ENCODE assay signal across 1 cellular context in the genomic region with DNA sequence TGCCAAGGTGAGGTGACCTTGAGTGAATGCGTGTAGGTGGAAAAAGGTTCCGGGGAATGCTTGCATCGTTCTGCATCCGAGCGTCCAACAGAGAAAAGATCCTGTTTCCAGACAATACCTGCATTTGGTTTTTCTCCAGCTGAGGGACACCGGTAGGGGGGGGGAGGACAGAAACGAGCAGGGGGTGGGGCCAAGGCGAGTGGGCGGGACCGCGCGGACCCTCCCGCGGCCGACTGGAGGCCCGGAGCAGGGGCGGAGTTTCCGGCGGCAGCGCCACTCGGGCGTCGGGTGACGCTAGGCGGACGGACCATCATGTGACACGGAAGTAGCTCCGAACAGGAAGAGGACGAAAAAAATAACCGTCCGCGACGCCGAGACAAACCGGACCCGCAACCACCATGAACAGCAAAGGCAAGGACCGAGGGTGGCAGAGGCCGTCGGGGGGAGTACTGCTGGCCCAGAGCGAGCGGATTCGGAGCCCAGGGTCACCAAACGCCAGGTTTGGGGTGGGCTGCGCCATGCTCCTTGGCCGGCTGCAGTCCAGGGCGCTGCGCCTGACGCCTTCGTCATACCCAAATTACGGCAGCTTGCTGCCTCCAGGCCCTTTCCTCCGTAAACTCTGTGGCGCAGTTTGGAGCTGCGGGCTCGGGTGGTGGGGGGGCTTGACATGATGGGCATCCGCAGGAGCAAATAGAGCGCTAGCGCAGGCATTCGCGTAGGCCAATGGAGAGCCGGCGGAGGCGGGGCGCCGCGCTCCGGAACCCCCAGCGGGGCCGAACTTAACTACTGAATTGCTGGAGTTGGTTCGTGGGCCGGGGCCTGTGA.
A peak's percentile ranks its signal among the peaks of the same experiment; 100 is the strongest.
TF ChIP-seq lines count a peak whose summit lies in the region.

A gene with protein sequence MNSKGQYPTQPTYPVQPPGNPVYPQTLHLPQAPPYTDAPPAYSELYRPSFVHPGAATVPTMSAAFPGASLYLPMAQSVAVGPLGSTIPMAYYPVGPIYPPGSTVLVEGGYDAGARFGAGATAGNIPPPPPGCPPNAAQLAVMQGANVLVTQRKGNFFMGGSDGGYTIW (plus strand): TSS at position 317 of the 825 bp plus-strand sequence. CDS start 82 bp downstream, at position 399.

TF ChIP-seq in HEK293, 187 proteins besides CTCF, POLR2A, EP300 and RAD21 (continued from another document and continues in another):
- TF ChIP-seq, protein P1, sequence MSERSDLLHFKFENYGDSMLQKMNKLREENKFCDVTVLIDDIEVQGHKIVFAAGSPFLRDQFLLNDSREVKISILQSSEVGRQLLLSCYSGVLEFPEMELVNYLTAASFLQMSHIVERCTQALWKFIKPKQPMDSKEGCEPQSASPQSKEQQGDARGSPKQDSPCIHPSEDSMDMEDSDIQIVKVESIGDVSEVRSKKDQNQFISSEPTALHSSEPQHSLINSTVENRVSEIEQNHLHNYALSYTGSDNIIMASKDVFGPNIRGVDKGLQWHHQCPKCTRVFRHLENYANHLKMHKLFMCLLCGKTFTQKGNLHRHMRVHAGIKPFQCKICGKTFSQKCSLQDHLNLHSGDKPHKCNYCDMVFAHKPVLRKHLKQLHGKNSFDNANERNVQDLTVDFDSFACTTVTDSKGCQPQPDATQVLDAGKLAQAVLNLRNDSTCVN (tag by site-specific recombination; optimal IDR thresholded peaks at IDR 0.05) = peak; percentile 62
- TF ChIP-seq ZNF76 (tag by site-specific recombination; IDR thresholded peaks at IDR 0.05; ENCODE audit: borderline replicate concordance, low read depth) (peak; percentile 68; the same call in 1 of the 2 replicates), ZNF510 (tag by site-specific recombination; IDR thresholded peaks at IDR 0.05; ENCODE audit: insufficient replicate concordance) (no peak), ZNF174 (tag by site-specific recombination; IDR thresholded peaks at IDR 0.05) (no peak), BCL11A (tag by site-specific recombination; IDR thresholded peaks at IDR 0.05; ENCODE audit: low read depth) (no peak), ZNF202 (tag by site-specific recombination; IDR thresholded peaks at IDR 0.05; ENCODE audit: borderline replicate concordance) (no peak), ZNF23 (tag by site-specific recombination; IDR thresholded peaks at IDR 0.05; ENCODE audit: borderline replicate concordance) (no peak), EGR2 (tag by site-specific recombination; IDR thresholded peaks at IDR 0.05; ENCODE audit: low read depth) (peak; percentile 49), ZNF302 (tag by site-specific recombination; IDR thresholded peaks at IDR 0.05; ENCODE audit: low read depth) (no peak), KLF7 (tag by site-specific recombination; IDR thresholded peaks at IDR 0.05; ENCODE audit: borderline replicate concordance) (0 out of 2 replicates have a peak, but pooled peaks have one; percentile 51), ZNF175 (tag by site-specific recombination; IDR thresholded peaks at IDR 0.05) (no peak), TRIM28 (IDR thresholded peaks at IDR 0.05; ENCODE audit: borderline replicate concordance, low read length) (0 out of 2 replicates have a peak, but pooled peaks have one; percentile 24), ZSCAN16 (tag by site-specific recombination; IDR thresholded peaks at IDR 0.05) (0 out of 2 replicates have a peak, but pooled peaks have one; percentile 24), ZNF366 (tag by site-specific recombination; conservative IDR thresholded peaks at IDR 0.05) (0 out of 2 replicates have a peak, but pooled peaks have one; percentile 9), PRDM1 (tag by site-specific recombination; IDR thresholded peaks at IDR 0.05) (no peak), ZNF529 (tag by site-specific recombination; IDR thresholded peaks at IDR 0.05; ENCODE audit: insufficient replicate concordance) (no peak), KLF10 (tag by site-specific recombination; IDR thresholded peaks at IDR 0.05) (0 out of 2 replicates have a peak, but pooled peaks have one; percentile 9), ZNF132 (tag by site-specific recombination; IDR thresholded peaks at IDR 0.05; ENCODE audit: borderline replicate concordance) (no peak), SCRT2 (tag by site-specific recombination; IDR thresholded peaks at IDR 0.05) (0 out of 2 replicates have a peak, but pooled peaks have one; percentile 10), ZNF391 (tag by site-specific recombination; IDR thresholded peaks at IDR 0.05; ENCODE audit: borderline replicate concordance, low read depth) (peak; percentile 84; the same call in 1 of the 2 replicates), ZNF169 (tag by site-specific recombination; IDR thresholded peaks at IDR 0.05) (no peak), ZNF777 (tag by site-specific recombination; IDR thresholded peaks at IDR 0.05; ENCODE audit: borderline replicate concordance) (peak; percentile 68; the same call in 1 of the 2 replicates), ZFP41 (tag by site-specific recombination; IDR thresholded peaks at IDR 0.05; ENCODE audit: borderline replicate concordance) (no peak), ZFHX2 (tag by site-specific recombination; conservative IDR thresholded peaks at IDR 0.05) (peak; percentile 55; the same call in 1 of the 2 replicates), ZNF596 (tag by site-specific recombination; IDR thresholded peaks at IDR 0.05) (no peak), SP3 (tag by site-specific recombination; IDR thresholded peaks at IDR 0.05) (peak; percentile 83), GLI2 (tag by site-specific recombination; IDR thresholded peaks at IDR 0.05; ENCODE audit: borderline replicate concordance, low read depth) (no peak), ZNF621 (tag by site-specific recombination; IDR thresholded peaks at IDR 0.05) (no peak), ZNF324 (tag by site-specific recombination; IDR thresholded peaks at IDR 0.05) (peak; percentile 50; the same call in 1 of the 2 replicates), ZNF341 (tag by site-specific recombination; IDR thresholded peaks at IDR 0.05; ENCODE audit: low read depth) (0 out of 2 replicates have a peak, but pooled peaks have one; percentile 24)
- TF ChIP-seq, protein P2, sequence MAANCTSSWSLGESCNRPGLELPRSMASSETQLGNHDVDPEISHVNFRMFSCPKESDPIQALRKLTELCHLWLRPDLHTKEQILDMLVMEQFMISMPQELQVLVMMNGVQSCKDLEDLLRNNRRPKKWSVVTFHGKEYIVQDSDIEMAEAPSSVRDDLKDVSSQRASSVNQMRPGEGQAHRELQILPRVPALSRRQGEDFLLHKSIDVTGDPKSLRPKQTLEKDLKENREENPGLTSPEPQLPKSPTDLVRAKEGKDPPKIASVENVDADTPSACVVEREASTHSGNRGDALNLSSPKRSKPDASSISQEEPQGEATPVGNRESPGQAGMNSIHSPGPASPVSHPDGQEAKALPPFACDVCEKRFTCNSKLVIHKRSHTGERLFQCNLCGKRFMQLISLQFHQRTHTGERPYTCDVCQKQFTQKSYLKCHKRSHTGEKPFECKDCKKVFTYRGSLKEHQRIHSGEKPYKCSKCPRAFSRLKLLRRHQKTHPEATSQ (tag by site-specific recombination; IDR thresholded peaks at IDR 0.05) = peak; percentile 87
- TF ChIP-seq, protein P3, sequence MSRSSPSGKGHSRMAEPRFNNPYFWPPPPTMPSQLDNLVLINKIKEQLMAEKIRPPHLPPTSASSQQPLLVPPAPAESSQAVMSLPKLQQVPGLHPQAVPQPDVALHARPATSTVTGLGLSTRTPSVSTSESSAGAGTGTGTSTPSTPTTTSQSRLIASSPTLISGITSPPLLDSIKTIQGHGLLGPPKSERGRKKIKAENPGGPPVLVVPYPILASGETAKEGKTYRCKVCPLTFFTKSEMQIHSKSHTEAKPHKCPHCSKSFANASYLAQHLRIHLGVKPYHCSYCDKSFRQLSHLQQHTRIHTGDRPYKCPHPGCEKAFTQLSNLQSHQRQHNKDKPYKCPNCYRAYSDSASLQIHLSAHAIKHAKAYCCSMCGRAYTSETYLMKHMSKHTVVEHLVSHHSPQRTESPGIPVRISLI (tag by site-specific recombination; IDR thresholded peaks at IDR 0.05) = peak; percentile 98
- TF ChIP-seq, protein P4, sequence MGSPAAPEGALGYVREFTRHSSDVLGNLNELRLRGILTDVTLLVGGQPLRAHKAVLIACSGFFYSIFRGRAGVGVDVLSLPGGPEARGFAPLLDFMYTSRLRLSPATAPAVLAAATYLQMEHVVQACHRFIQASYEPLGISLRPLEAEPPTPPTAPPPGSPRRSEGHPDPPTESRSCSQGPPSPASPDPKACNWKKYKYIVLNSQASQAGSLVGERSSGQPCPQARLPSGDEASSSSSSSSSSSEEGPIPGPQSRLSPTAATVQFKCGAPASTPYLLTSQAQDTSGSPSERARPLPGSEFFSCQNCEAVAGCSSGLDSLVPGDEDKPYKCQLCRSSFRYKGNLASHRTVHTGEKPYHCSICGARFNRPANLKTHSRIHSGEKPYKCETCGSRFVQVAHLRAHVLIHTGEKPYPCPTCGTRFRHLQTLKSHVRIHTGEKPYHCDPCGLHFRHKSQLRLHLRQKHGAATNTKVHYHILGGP (tag by site-specific recombination; IDR thresholded peaks at IDR 0.05) = no peak
- TF ChIP-seq, protein P5, sequence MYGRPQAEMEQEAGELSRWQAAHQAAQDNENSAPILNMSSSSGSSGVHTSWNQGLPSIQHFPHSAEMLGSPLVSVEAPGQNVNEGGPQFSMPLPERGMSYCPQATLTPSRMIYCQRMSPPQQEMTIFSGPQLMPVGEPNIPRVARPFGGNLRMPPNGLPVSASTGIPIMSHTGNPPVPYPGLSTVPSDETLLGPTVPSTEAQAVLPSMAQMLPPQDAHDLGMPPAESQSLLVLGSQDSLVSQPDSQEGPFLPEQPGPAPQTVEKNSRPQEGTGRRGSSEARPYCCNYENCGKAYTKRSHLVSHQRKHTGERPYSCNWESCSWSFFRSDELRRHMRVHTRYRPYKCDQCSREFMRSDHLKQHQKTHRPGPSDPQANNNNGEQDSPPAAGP (tag by site-specific recombination; IDR thresholded peaks at IDR 0.05) = peak; percentile 75
- TF ChIP-seq, protein P6, sequence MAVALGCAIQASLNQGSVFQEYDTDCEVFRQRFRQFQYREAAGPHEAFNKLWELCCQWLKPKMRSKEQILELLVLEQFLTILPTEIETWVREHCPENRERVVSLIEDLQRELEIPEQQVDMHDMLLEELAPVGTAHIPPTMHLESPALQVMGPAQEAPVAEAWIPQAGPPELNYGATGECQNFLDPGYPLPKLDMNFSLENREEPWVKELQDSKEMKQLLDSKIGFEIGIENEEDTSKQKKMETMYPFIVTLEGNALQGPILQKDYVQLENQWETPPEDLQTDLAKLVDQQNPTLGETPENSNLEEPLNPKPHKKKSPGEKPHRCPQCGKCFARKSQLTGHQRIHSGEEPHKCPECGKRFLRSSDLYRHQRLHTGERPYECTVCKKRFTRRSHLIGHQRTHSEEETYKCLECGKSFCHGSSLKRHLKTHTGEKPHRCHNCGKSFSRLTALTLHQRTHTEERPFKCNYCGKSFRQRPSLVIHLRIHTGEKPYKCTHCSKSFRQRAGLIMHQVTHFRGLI (tag by site-specific recombination; IDR thresholded peaks at IDR 0.05) = no peak
- TF ChIP-seq, protein P7, sequence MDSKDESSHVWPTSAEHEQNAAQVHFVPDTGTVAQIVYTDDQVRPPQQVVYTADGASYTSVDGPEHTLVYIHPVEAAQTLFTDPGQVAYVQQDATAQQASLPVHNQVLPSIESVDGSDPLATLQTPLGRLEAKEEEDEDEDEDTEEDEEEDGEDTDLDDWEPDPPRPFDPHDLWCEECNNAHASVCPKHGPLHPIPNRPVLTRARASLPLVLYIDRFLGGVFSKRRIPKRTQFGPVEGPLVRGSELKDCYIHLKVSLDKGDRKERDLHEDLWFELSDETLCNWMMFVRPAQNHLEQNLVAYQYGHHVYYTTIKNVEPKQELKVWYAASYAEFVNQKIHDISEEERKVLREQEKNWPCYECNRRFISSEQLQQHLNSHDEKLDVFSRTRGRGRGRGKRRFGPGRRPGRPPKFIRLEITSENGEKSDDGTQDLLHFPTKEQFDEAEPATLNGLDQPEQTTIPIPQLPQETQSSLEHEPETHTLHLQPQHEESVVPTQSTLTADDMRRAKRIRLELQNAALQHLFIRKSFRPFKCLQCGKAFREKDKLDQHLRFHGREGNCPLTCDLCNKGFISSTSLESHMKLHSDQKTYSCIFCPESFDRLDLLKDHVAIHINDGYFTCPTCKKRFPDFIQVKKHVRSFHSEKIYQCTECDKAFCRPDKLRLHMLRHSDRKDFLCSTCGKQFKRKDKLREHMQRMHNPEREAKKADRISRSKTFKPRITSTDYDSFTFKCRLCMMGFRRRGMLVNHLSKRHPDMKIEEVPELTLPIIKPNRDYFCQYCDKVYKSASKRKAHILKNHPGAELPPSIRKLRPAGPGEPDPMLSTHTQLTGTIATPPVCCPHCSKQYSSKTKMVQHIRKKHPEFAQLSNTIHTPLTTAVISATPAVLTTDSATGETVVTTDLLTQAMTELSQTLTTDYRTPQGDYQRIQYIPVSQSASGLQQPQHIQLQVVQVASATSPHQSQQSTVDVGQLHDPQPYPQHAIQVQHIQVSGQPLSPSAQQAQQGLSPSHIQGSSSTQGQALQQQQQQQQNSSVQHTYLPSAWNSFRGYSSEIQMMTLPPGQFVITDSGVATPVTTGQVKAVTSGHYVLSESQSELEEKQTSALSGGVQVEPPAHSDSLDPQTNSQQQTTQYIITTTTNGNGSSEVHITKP (tag by site-specific recombination; IDR thresholded peaks at IDR 0.05) = peak; percentile 96
- TF ChIP-seq, protein P8, sequence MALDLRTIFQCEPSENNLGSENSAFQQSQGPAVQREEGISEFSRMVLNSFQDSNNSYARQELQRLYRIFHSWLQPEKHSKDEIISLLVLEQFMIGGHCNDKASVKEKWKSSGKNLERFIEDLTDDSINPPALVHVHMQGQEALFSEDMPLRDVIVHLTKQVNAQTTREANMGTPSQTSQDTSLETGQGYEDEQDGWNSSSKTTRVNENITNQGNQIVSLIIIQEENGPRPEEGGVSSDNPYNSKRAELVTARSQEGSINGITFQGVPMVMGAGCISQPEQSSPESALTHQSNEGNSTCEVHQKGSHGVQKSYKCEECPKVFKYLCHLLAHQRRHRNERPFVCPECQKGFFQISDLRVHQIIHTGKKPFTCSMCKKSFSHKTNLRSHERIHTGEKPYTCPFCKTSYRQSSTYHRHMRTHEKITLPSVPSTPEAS (tag by site-specific recombination; IDR thresholded peaks at IDR 0.05) = peak; percentile 47; the same call in 1 of the 2 replicates
- TF ChIP-seq, protein P9, sequence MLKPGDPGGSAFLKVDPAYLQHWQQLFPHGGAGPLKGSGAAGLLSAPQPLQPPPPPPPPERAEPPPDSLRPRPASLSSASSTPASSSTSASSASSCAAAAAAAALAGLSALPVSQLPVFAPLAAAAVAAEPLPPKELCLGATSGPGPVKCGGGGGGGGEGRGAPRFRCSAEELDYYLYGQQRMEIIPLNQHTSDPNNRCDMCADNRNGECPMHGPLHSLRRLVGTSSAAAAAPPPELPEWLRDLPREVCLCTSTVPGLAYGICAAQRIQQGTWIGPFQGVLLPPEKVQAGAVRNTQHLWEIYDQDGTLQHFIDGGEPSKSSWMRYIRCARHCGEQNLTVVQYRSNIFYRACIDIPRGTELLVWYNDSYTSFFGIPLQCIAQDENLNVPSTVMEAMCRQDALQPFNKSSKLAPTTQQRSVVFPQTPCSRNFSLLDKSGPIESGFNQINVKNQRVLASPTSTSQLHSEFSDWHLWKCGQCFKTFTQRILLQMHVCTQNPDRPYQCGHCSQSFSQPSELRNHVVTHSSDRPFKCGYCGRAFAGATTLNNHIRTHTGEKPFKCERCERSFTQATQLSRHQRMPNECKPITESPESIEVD (tag by site-specific recombination; IDR thresholded peaks at IDR 0.05) = no peak
- TF ChIP-seq, protein P10, sequence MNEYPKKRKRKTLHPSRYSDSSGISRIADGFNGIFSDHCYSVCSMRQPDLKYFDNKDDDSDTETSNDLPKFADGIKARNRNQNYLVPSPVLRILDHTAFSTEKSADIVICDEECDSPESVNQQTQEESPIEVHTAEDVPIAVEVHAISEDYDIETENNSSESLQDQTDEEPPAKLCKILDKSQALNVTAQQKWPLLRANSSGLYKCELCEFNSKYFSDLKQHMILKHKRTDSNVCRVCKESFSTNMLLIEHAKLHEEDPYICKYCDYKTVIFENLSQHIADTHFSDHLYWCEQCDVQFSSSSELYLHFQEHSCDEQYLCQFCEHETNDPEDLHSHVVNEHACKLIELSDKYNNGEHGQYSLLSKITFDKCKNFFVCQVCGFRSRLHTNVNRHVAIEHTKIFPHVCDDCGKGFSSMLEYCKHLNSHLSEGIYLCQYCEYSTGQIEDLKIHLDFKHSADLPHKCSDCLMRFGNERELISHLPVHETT (tag by site-specific recombination; IDR thresholded peaks at IDR 0.05) = peak; percentile 87
